In the genomic region with DNA sequence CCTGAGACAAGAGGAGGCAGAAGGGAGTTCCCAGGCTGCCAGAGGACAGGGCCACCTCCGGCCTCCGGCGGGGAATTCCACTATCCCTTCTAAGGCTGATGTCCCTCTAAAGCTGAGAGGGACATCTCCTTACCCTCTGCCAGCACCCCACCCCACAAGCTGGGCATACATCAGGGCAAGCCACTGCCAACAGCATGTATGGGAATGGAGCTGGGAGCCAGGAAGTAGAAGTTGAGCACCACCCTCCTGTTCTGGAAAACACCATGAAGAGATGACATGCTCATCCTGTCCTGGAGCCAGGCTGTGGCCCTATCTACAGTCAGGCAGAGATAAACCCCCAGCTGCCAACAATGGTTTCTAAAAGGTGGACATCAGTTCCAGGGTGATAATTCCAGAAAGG, we compare ENCODE assay signal across 26 cellular contexts. TPM values are rescaled to one million over a fixed set of nuclear protein-coding genes. Genes with fewer than 3 reads are reported as not detected.
DNase-seq lines count a peak whose midpoint lies in the region; ATAC-seq and TF ChIP-seq lines count a peak whose summit lies in the region.
"Had no signal": no experiment of that assay in that cellular context is flagged by ENCODE, and none has a peak within 500 bp of the region (broad histone marks: within the 10 kb centered on the region; RNA-seq: fewer than 3 reads in every experiment).

No MANE protein-coding gene starts in this region.

- DNase-seq in CD4-positive, alpha-beta T cell, result no peak
- peak in 1 of 5 donors; percentile 31 for DNase-seq in CD8-positive, alpha-beta memory T cell
- no peak for DNase-seq in neural crest cell (ENCODE audit: low read depth, low spot score)
- DNase-seq in MCF 10A (ENCODE audit: unreplicated experiment), result no peak
- DNase-seq: activated CD4-positive, alpha-beta T cell treated with anti-CD3 and anti-CD28 coated beads, Interleukin-2, amount 10 ng/mL, durations not matched to agents 24 days and 14 days; cerebellar nuclear complex; DND-41; HCEC 1CT; islet precursor cell; NCI-H1436 treated with DMSO at 0.1 percent for 48 hours; NCI-H2107; NCI-H446; RPMI8226; sigmoid colon; SK-N-SH; stimulated activated naive CD4-positive, alpha-beta T cell had no signal

- CTCF ChIA-PET in CD4-positive, alpha-beta T cell (lab: Charles Lee), result interaction anchor here (0.8 to 1.8 kb wide), 2 partner anchors 10 to 47 kb away, joined by 3 to 7 read pairs; no protein-coding TSS in a partner anchor
- CTCF ChIA-PET in CD8-positive, alpha-beta memory T cell (lab: Charles Lee), result interaction anchor here (0.9 to 4.1 kb wide), 6 partner anchors 13 to 20 kb away, joined by 3 to 20 read pairs (median 4); a partner anchor contains a TSS
- CTCF ChIA-PET in MCF 10A (lab: Yijun Ruan, JAX), result interaction anchor here (0.8 to 2.3 kb wide), 2 partner anchors 25 to 109 kb away, joined by 3 to 9 read pairs; no protein-coding TSS in a partner anchor

- TF ChIP-seq CTCF in CD4-positive, alpha-beta T cell (IDR thresholded peaks at IDR 0.05), result no peak
- TF ChIP-seq CTCF in neural crest cell (conservative IDR thresholded peaks at IDR 0.05) (no peak), MCF 10A (IDR thresholded peaks at IDR 0.05; ENCODE audit: unreplicated experiment) (no peak)

- H3K27ac Mint-ChIP-seq in CD4-positive, alpha-beta T cell, result peak overlapping the region; percentile 89
- H3K27ac Mint-ChIP-seq in CD8-positive, alpha-beta memory T cell, result peak overlapping the region in 7 of 8 donors; percentile 20 to 94 (median 66)
- peak overlapping the region; percentile 27 for H3K27ac Mint-ChIP-seq in dendritic cell treated with granulocyte-macrophage colony-stimulating factor and Interleukin-4, amounts not matched to agents 40 ng/mL and 50 ng/mL, for 4 days
- H3K27ac Mint-ChIP-seq in neural crest cell (ENCODE audit: unreplicated experiment) (no peak overlapping the region), MCF 10A (ENCODE audit: low read depth, unreplicated experiment) (no peak overlapping the region)
- H3K27ac Mint-ChIP-seq: activated naive CD8-positive, alpha-beta T cell treated with anti-CD3 and anti-CD28 coated beads, Interleukin-2, amount 10 ng/mL, durations not matched to agents 7 days and 5 days had no signal

- no peak overlapping the region for H3K4me3 ChIP-seq in CD8-positive, alpha-beta memory T cell (ENCODE audit: low read length)
- H3K4me3 ChIP-seq: BLaER1 treated with 17β-estradiol and CSF1 and Interleukin-3, amounts not matched to agents 10 nM and 100 nM; prostate gland; sigmoid colon; suprapubic skin had no signal

- intact Hi-C loops in CD4-positive, alpha-beta T cell (cut with DNase I, micrococcal nuclease), result no loop called here
- intact Hi-C loops in dendritic cell treated with granulocyte-macrophage colony-stimulating factor and Interleukin-4, amounts not matched to agents 40 ng/mL and 50 ng/mL, for 4 days (cut with micrococcal nuclease), result no loop called here
- intact Hi-C loops in MCF 10A (cut with micrococcal nuclease), result no loop called here

- H3K27me3 Mint-ChIP-seq in CD4-positive, alpha-beta T cell, result no peaks in the 10 kb centered on the region
- H3K27me3 Mint-ChIP-seq in CD8-positive, alpha-beta memory T cell, result no peaks in the 10 kb centered on the region
- H3K27me3 Mint-ChIP-seq in dendritic cell treated with granulocyte-macrophage colony-stimulating factor and Interleukin-4, amounts not matched to agents 40 ng/mL and 50 ng/mL, for 4 days, result peaks cover 9% of the 10 kb centered on the region
- peaks cover 1% of the 10 kb centered on the region for H3K27me3 Mint-ChIP-seq in neural crest cell (ENCODE audit: low read depth)
- H3K27me3 Mint-ChIP-seq in MCF 10A (ENCODE audit: insufficient read depth, unreplicated experiment), result no peaks in the 10 kb centered on the region

- no peaks in the 10 kb centered on the region for H3K36me3 ChIP-seq in CD8-positive, alpha-beta memory T cell (ENCODE audit: insufficient read depth, low read length)
- H3K36me3 ChIP-seq: prostate gland had no signal

- H3K4me1 ChIP-seq in CD8-positive, alpha-beta memory T cell (ENCODE audit: insufficient read depth, low read length), result peaks cover 34% of the 10 kb centered on the region
- H3K4me1 ChIP-seq: prostate gland had no signal

- no peaks in the 10 kb centered on the region for H3K9me3 ChIP-seq in CD4-positive, alpha-beta T cell (ENCODE audit: control insufficient read depth, low read length)
- no peaks in the 10 kb centered on the region for H3K9me3 ChIP-seq in CD8-positive, alpha-beta memory T cell (ENCODE audit: low read length)
- H3K9me3 ChIP-seq: BLaER1 treated with 17β-estradiol and CSF1 and Interleukin-3, amounts not matched to agents 10 nM and 100 nM; prostate gland; sigmoid colon; SK-N-SH; suprapubic skin had no signal

- H3K4me3 Mint-ChIP-seq in CD4-positive, alpha-beta T cell, result no peak overlapping the region
- H3K4me3 Mint-ChIP-seq in CD8-positive, alpha-beta memory T cell, result peak overlapping the region in 2 of 7 donors; percentile 92 to 94
- no peak overlapping the region for H3K4me3 Mint-ChIP-seq in dendritic cell treated with granulocyte-macrophage colony-stimulating factor and Interleukin-4, amounts not matched to agents 40 ng/mL and 50 ng/mL, for 4 days
- peak overlapping the region; percentile 60 for H3K4me3 Mint-ChIP-seq in neural crest cell
- H3K4me3 Mint-ChIP-seq in MCF 10A (ENCODE audit: unreplicated experiment), result no peak overlapping the region
- H3K4me3 Mint-ChIP-seq: activated naive CD8-positive, alpha-beta T cell treated with anti-CD3 and anti-CD28 coated beads, Interleukin-2, amount 10 ng/mL, durations not matched to agents 7 days and 5 days had no signal

- peaks cover 37% of the 10 kb centered on the region for H3K36me3 Mint-ChIP-seq in CD4-positive, alpha-beta T cell (ENCODE audit: low read depth)
- peaks cover 8 to 48% (median 16%) of the 10 kb centered on the region in 3 donors for H3K36me3 Mint-ChIP-seq in CD8-positive, alpha-beta memory T cell
- peaks cover 38% of the 10 kb centered on the region for H3K36me3 Mint-ChIP-seq in dendritic cell treated with granulocyte-macrophage colony-stimulating factor and Interleukin-4, amounts not matched to agents 40 ng/mL and 50 ng/mL, for 4 days (ENCODE audit: low read depth)
- H3K36me3 Mint-ChIP-seq in neural crest cell (ENCODE audit: low read depth) (no peaks in the 10 kb centered on the region), MCF 10A (ENCODE audit: insufficient read depth, unreplicated experiment) (no peaks in the 10 kb centered on the region)

- H3K9me3 Mint-ChIP-seq in CD4-positive, alpha-beta T cell, result no peaks in the 10 kb centered on the region
- H3K9me3 Mint-ChIP-seq in CD8-positive, alpha-beta memory T cell, result no peaks in the 10 kb centered on the region
- H3K9me3 Mint-ChIP-seq in dendritic cell treated with granulocyte-macrophage colony-stimulating factor and Interleukin-4, amounts not matched to agents 40 ng/mL and 50 ng/mL, for 4 days, result no peaks in the 10 kb centered on the region
- H3K9me3 Mint-ChIP-seq in neural crest cell (no peaks in the 10 kb centered on the region), MCF 10A (ENCODE audit: unreplicated experiment) (no peaks in the 10 kb centered on the region)
- H3K9me3 Mint-ChIP-seq: activated CD4-positive, alpha-beta T cell treated with anti-CD3 and anti-CD28 coated beads, Interleukin-2, amount 10 ng/mL, durations not matched to agents 24 days and 14 days; activated naive CD8-positive, alpha-beta T cell treated with anti-CD3 and anti-CD28 coated beads, Interleukin-2, amount 10 ng/mL, durations not matched to agents 7 days and 5 days; activated T-helper 2 cell treated with anti-CD3 and anti-CD28 coated beads, Interferon-gamma antibody, Interleukin-2, Interleukin-4, amounts not matched to agents 10 μg/mL and 5 μg/mL and 100 μg/mL, durations not matched to agents 14 hours and 24 hours and 36 hours had no signal

- peak overlapping the region; percentile 31 for H3K27ac ChIP-seq in CD4-positive, alpha-beta T cell (ENCODE audit: low read depth, low read length)
- no peak overlapping the region for H3K27ac ChIP-seq in CD8-positive, alpha-beta memory T cell (ENCODE audit: low read depth, low read length)
- H3K27ac ChIP-seq: BLaER1 treated with 17β-estradiol and CSF1 and Interleukin-3, amounts not matched to agents 10 nM and 100 nM; prostate gland; suprapubic skin; VCaP had no signal

- POLR2A ChIA-PET in CD4-positive, alpha-beta T cell (lab: Charles Lee), result interaction anchor here (1.0 to 1.4 kb wide), 4 partner anchors 17 to 143 kb away, joined by 3 to 5 read pairs (median 4); a partner anchor contains a TSS
- POLR2A ChIA-PET in CD8-positive, alpha-beta memory T cell (lab: Charles Lee), result no interaction called here
- POLR2A ChIA-PET in MCF 10A (lab: Yijun Ruan, JAX), result interaction anchor here (0.7 to 1.0 kb wide), 2 partner anchors 8 to 135 kb away, joined by 3 to 4 read pairs; no protein-coding TSS in a partner anchor

- no peak for ATAC-seq in CD4-positive, alpha-beta T cell (ENCODE audit: poor library complexity)
- ATAC-seq in HG02840 (IDR thresholded peaks at IDR 0.05; ENCODE audit: low FRiP score, unreplicated experiment), result no peak
- no peak for ATAC-seq in SK-N-SH treated with all-trans-retinoic acid at 6 μM for 48 hours

- peaks cover 43% of the 10 kb centered on the region for H3K4me1 Mint-ChIP-seq in CD4-positive, alpha-beta T cell (ENCODE audit: low read depth)
- peaks cover 38 to 62% (median 52%) of the 10 kb centered on the region in 3 donors for H3K4me1 Mint-ChIP-seq in CD8-positive, alpha-beta memory T cell
- peaks cover 36% of the 10 kb centered on the region for H3K4me1 Mint-ChIP-seq in dendritic cell treated with granulocyte-macrophage colony-stimulating factor and Interleukin-4, amounts not matched to agents 40 ng/mL and 50 ng/mL, for 4 days (ENCODE audit: low read depth)
- H3K4me1 Mint-ChIP-seq in neural crest cell, result peaks cover 22% of the 10 kb centered on the region
- H3K4me1 Mint-ChIP-seq in MCF 10A (ENCODE audit: insufficient read depth, unreplicated experiment), result peaks cover 27% of the 10 kb centered on the region

- no peaks in the 10 kb centered on the region for H3K27me3 ChIP-seq in CD4-positive, alpha-beta T cell (ENCODE audit: control insufficient read depth, insufficient read depth, low read length)
- H3K27me3 ChIP-seq in CD8-positive, alpha-beta memory T cell (ENCODE audit: insufficient read depth, low read length, poor library complexity, severe bottlenecking), result no peaks in the 10 kb centered on the region
- H3K27me3 ChIP-seq: sigmoid colon, suprapubic skin had no signal

- no TSS peak for BruUV-seq in MCF 10A (replicated peaks; lab: Mats Ljungman, UMichigan)

RNA-seq across cellular contexts. Expression of a gene that starts 7.1 kb away (rescaled TPM):
- total RNA-seq in CD4-positive, alpha-beta T cell, result 10 to 100 TPM; 67.0 to 69.8 TPM
- 10 to 100 TPM; 12.8 to 18.5 TPM for total RNA-seq in CD8-positive, alpha-beta memory T cell
- polyA plus RNA-seq in CD8-positive, alpha-beta memory T cell, result 36.4 TPM
- total RNA-seq in neural crest cell (36.9 and 37.2 TPM in 2 replicates), MCF 10A (2022) (1.8 and 3.1 TPM in 2 replicates)

RNA-seq across cellular contexts. Expression of a gene that starts 16.7 kb away (rescaled TPM):
- total RNA-seq in CD4-positive, alpha-beta T cell, result 1 to 10 TPM; 4.4 to 5.1 TPM
- 1 to 10 TPM; 1.0 to 1.3 TPM for total RNA-seq in CD8-positive, alpha-beta memory T cell
- polyA plus RNA-seq in CD8-positive, alpha-beta memory T cell, result 0.56 TPM
- total RNA-seq in neural crest cell (1.1 and 1.3 TPM in 2 replicates), MCF 10A (2022) (1.3 TPM in 1 of 2 replicates, not detected in the other)

RNA-seq across cellular contexts. Expression of a gene that starts 31.7 kb away (rescaled TPM):
- 10 to 100 TPM; 23.2 to 24.4 TPM for total RNA-seq in CD4-positive, alpha-beta T cell
- 10 to 100 TPM; 14.7 to 15.8 TPM for total RNA-seq in CD8-positive, alpha-beta memory T cell
- 16.8 TPM for polyA plus RNA-seq in CD8-positive, alpha-beta memory T cell
- 4.9 and 6.2 TPM in 2 replicates for total RNA-seq in neural crest cell
- total RNA-seq in MCF 10A (2022), result not detected in 2 replicates
- polyA plus RNA-seq: neural cell had no signal

Comparison
In these comparisons a context has a peak if more than half of its experiments do, and no peak if none do; other contexts are left out.
1. H3K27ac Mint-ChIP-seq: peak in CD4-positive, alpha-beta T cell (single experiment), CD8-positive, alpha-beta memory T cell (7 of 8) and dendritic cell treated with granulocyte-macrophage colony-stimulating factor and Interleukin-4, amounts not matched to agents 40 ng/mL and 50 ng/mL, for 4 days (single experiment); none in neural crest cell (single experiment) and MCF 10A (single experiment).